23 cellular contexts compared by ENCODE assay signal in genomic region chr13:113510871-113511270, GRCh38. TPM values are rescaled to one million over a fixed set of nuclear protein-coding genes. Genes with fewer than 3 reads are reported as not detected.
DNase-seq lines count a peak whose midpoint lies in the region; ATAC-seq, FAIRE-seq and TF ChIP-seq lines count a peak whose summit lies in the region.
"Had no signal": no experiment of that assay in that cellular context is flagged by ENCODE, and none has a peak within 500 bp of the region (broad histone marks: within the 10 kb centered on the region; RNA-seq: fewer than 3 reads in every experiment).

No MANE protein-coding gene starts in this region.

- peak overlapping the region; percentile 12 for H3K27ac Mint-ChIP-seq in endodermal cell
- peak overlapping the region; percentile 61 for H3K27ac Mint-ChIP-seq in nephron progenitor cell
- H3K27ac Mint-ChIP-seq: B cell; CD4-positive, alpha-beta T cell; CD8-positive, alpha-beta T cell had no signal

- peaks cover 38% of the 10 kb centered on the region for H3K36me3 Mint-ChIP-seq in endodermal cell (ENCODE audit: low read depth)
- H3K36me3 Mint-ChIP-seq in nephron progenitor cell (ENCODE audit: low read depth): peaks cover 39% of the 10 kb centered on the region

- WGBS in endodermal cell (ENCODE audit: insufficient coverage in 1 of 2, insufficient read length in 1 of 2), 2 experiments: 81 to 86% methylated on average over 10 to 21 of the region's 21 CpGs
- no CpG with 5 or more reads among the region's 21 CpGs for WGBS in mesendoderm (ENCODE audit: extremely low coverage, insufficient coverage, low lambda C conversion rate)

- no peak for DNase-seq in GM12892 (ENCODE audit: insufficient read length)
- DNase-seq in endodermal cell: no peak
- DNase-seq in nephron progenitor cell: no peak
- peak; percentile 33 for DNase-seq in sciatic nerve (ENCODE audit: low spot score)
- no peak for DNase-seq in Peyer's patch
- DNase-seq in head of caudate nucleus: no peak
- no peak for DNase-seq in mesendoderm
- DNase-seq: AML-193; Caco-2; Calu3; CD4-positive, alpha-beta T cell; CD8-positive, alpha-beta T cell; DMS79 treated with DMSO at 0.1 percent for 48 hours; GF-D8 had no signal

- H2BK15ac ChIP-seq in mesendoderm (replicated peaks; ENCODE audit: low read depth): no peak overlapping the region

- no peak overlapping the region for H4K5ac ChIP-seq in mesendoderm (ENCODE audit: low read length)

- intact Hi-C loops in sciatic nerve (cut with DNase I): no loop called here
- intact Hi-C loops in head of caudate nucleus (cut with DNase I): no loop called here

- H3K79me1 ChIP-seq in mesendoderm (ENCODE audit: low read length): peaks cover 10% of the 10 kb centered on the region

- no peaks in the 10 kb centered on the region for H3K27me3 ChIP-seq in endodermal cell (ENCODE audit: control insufficient read depth, insufficient read depth, low read length, poor library complexity, severe bottlenecking)
- no peaks in the 10 kb centered on the region for H3K27me3 ChIP-seq in Peyer's patch
- H3K27me3 ChIP-seq in mesendoderm (ENCODE audit: insufficient read depth, low read length, poor library complexity): no peaks in the 10 kb centered on the region
- H3K27me3 ChIP-seq: BLaER1 treated with 17β-estradiol and CSF1 and Interleukin-3, amounts not matched to agents 10 nM and 100 nM had no signal

- TF ChIP-seq CTCF in endodermal cell (conservative IDR thresholded peaks at IDR 0.05) (no peak), nephron progenitor cell (IDR thresholded peaks at IDR 0.05) (no peak), Peyer's patch (IDR thresholded peaks at IDR 0.05) (no peak)

- H3K9me3 Mint-ChIP-seq in endodermal cell (no peaks in the 10 kb centered on the region), nephron progenitor cell (no peaks in the 10 kb centered on the region)
- H3K9me3 Mint-ChIP-seq: CD4-positive, alpha-beta T cell; CD8-positive, alpha-beta T cell had no signal

- H3K4me1 ChIP-seq in endodermal cell (ENCODE audit: control insufficient read depth, insufficient read depth, low read length) (peaks cover 9% of the 10 kb centered on the region), Peyer's patch (no peaks in the 10 kb centered on the region), mesendoderm (ENCODE audit: control insufficient read depth, low read depth, low read length) (no peaks in the 10 kb centered on the region)
- H3K4me1 ChIP-seq: A549, Caco-2 had no signal

- peaks cover 24% of the 10 kb centered on the region for H3K4me1 Mint-ChIP-seq in endodermal cell
- peaks cover 52% of the 10 kb centered on the region for H3K4me1 Mint-ChIP-seq in nephron progenitor cell
- H3K4me1 Mint-ChIP-seq: B cell had no signal

- peak; percentile 33 for FAIRE-seq in GM12892 (lab: Jason Lieb, UNC)
- FAIRE-seq: A549, D721Med, G401.6, GM12891, GM18507 had no signal

- H3K36me3 ChIP-seq in endodermal cell (ENCODE audit: control insufficient read depth, insufficient read depth, low read length) (peaks cover 52% of the 10 kb centered on the region), Peyer's patch (peaks cover 0 to 25% (median 0%) of the 10 kb centered on the region in 3 donors), mesendoderm (ENCODE audit: control insufficient read depth, insufficient read depth, low read length) (peaks cover 7% of the 10 kb centered on the region)

- H3K9ac ChIP-seq in endodermal cell (ENCODE audit: extremely low read depth, low read length, poor library complexity, severe bottlenecking): no peak overlapping the region
- no peak overlapping the region for H3K9ac ChIP-seq in mesendoderm (ENCODE audit: low read length)
- H3K9ac ChIP-seq: BLaER1 treated with 17β-estradiol and CSF1 and Interleukin-3, amounts not matched to agents 10 nM and 100 nM had no signal

- H3K9me3 ChIP-seq in endodermal cell (ENCODE audit: control insufficient read depth, low read length): no peaks in the 10 kb centered on the region
- no peaks in the 10 kb centered on the region for H3K9me3 ChIP-seq in Peyer's patch
- H3K9me3 ChIP-seq: A549; BLaER1 treated with 17β-estradiol and CSF1 and Interleukin-3, amounts not matched to agents 10 nM and 100 nM; Caco-2 had no signal

- no peak overlapping the region for H3K4me2 ChIP-seq in mesendoderm (ENCODE audit: low read length)
- H3K4me2 ChIP-seq: A549; BLaER1 treated with 17β-estradiol and CSF1 and Interleukin-3, amounts not matched to agents 10 nM and 100 nM had no signal

- no peak overlapping the region for H3K27ac ChIP-seq in endodermal cell (ENCODE audit: low read depth, low read length)
- H3K27ac ChIP-seq in Peyer's patch: no peak overlapping the region
- H3K27ac ChIP-seq in mesendoderm (ENCODE audit: low read depth, low read length): no peak overlapping the region
- H3K27ac ChIP-seq: 22Rv1, A549, C4-2B had no signal

- no peak overlapping the region for H2AK5ac ChIP-seq in mesendoderm (ENCODE audit: low read length)

- no peak overlapping the region for H4K8ac ChIP-seq in mesendoderm (ENCODE audit: low read depth, low read length)

- no peak overlapping the region for H3K56ac ChIP-seq in mesendoderm (ENCODE audit: low read length)

- no peak overlapping the region for H2BK120ac ChIP-seq in mesendoderm (ENCODE audit: low read depth, low read length)

- H3K4me3 ChIP-seq in endodermal cell (ENCODE audit: low read length): no peak overlapping the region
- H3K4me3 ChIP-seq in Peyer's patch: no peak overlapping the region
- H3K4me3 ChIP-seq in mesendoderm (ENCODE audit: low read length): no peak overlapping the region
- H3K4me3 ChIP-seq: A549; BLaER1 treated with 17β-estradiol and CSF1 and Interleukin-3, amounts not matched to agents 10 nM and 100 nM had no signal

- H3K18ac ChIP-seq in mesendoderm (ENCODE audit: low read length): no peak overlapping the region

- H3K4me3 Mint-ChIP-seq in endodermal cell (no peak overlapping the region), nephron progenitor cell (no peak overlapping the region)
- H3K4me3 Mint-ChIP-seq: B cell; CD4-positive, alpha-beta T cell; CD8-positive, alpha-beta T cell had no signal

- H3K79me2 ChIP-seq in mesendoderm (ENCODE audit: control insufficient read depth, insufficient read depth, low read length): no peaks in the 10 kb centered on the region

- TF ChIP-seq POLR2A in GM12892 (IDR thresholded peaks at IDR 0.05; ENCODE audit: low read depth, low read length) (no peak), Peyer's patch (IDR thresholded peaks at IDR 0.05) (no peak)

- no peak overlapping the region for H3K23ac ChIP-seq in mesendoderm (ENCODE audit: low read length)

- H3K4ac ChIP-seq in mesendoderm (ENCODE audit: low read depth, low read length): no peak overlapping the region

- ATAC-seq in sciatic nerve: no peak
- ATAC-seq: A549; CD8-positive, alpha-beta T cell had no signal

- H3K27me3 Mint-ChIP-seq in endodermal cell (ENCODE audit: insufficient read depth) (no peaks in the 10 kb centered on the region), nephron progenitor cell (ENCODE audit: low read depth, poor library complexity) (no peaks in the 10 kb centered on the region)
- H3K27me3 Mint-ChIP-seq: B cell; CD4-positive, alpha-beta T cell had no signal

- H2BK5ac ChIP-seq in mesendoderm (ENCODE audit: low read length): no peak overlapping the region

RNA-seq across cellular contexts. Expression of gene DCUN1D2, which starts 20.4 kb away (rescaled TPM):
- 8.8 TPM for polyA plus RNA-seq in GM12892 (2012; ENCODE audit: missing spikeins)
- total RNA-seq in endodermal cell: 10 to 100 TPM; 35.8 to 44.7 TPM
- polyA plus RNA-seq in endodermal cell (2013, experiment 1 of 2): 23.4 TPM
- 23.9 TPM for polyA plus RNA-seq in endodermal cell (2013, experiment 2 of 2)
- 28.3 TPM for total RNA-seq in sciatic nerve
- 10 to 100 TPM; 23.9 to 29.1 (median 26.9) TPM for total RNA-seq in Peyer's patch
- polyA plus RNA-seq in mesendoderm (2013, experiment 1 of 2): 12.4 TPM
- 12.0 TPM for polyA plus RNA-seq in mesendoderm (2013, experiment 2 of 2)

RNA-seq across cellular contexts. Expression of gene ADPRHL1, which starts 57.6 kb away (rescaled TPM):
- 0.98 TPM for polyA plus RNA-seq in GM12892 (2012; ENCODE audit: missing spikeins)
- 1 to 10 TPM; 1.6 to 2.9 TPM for total RNA-seq in endodermal cell
- 2.7 TPM for polyA plus RNA-seq in endodermal cell (2013, experiment 1 of 2)
- 3.2 TPM for polyA plus RNA-seq in endodermal cell (2013, experiment 2 of 2)
- total RNA-seq in sciatic nerve: 14.5 TPM
- 10 to 100 TPM in 1 of 4 donors, 1 to 10 TPM in 2, not detected in 1; 3.9 to 15.2 (median 5.8) TPM for total RNA-seq in Peyer's patch
- polyA plus RNA-seq in mesendoderm (2013, experiment 1 of 2): 0.93 TPM
- 1.2 TPM for polyA plus RNA-seq in mesendoderm (2013, experiment 2 of 2)
